22 cellular contexts compared by ENCODE assay signal in the genomic region with DNA sequence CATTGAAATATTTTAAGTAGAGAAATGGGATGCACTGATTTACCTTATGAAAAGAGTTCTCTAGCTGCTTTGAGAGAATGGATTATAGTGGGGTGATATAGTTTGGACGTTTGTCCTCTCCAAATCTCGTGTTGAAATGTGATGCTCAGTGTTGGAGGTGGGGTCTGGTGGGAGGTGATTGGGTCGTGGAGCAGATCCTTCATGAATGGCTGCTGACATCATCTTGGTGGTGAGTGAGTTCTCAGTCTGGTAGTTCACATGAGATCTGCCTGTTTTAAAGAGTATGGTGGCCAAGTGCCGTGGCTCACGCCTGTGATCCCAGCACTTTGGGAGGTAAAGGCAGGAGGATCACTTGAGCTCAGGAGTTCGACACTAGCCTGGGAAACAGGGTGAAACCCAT.
"Had no signal": no experiment of that assay in that cellular context is flagged by ENCODE, and none has a peak within 500 bp of the region (broad histone marks: within the 10 kb centered on the region; RNA-seq: fewer than 3 reads in every experiment).

No MANE protein-coding gene starts in this region.

- H3K4me1 Mint-ChIP-seq: activated CD4-positive, alpha-beta T cell treated with anti-CD3 and anti-CD28 coated beads, Interleukin-2, amount 10 ng/mL, durations not matched to agents 24 days and 14 days; activated naive CD4-positive, alpha-beta T cell treated with anti-CD3 and anti-CD28 coated beads, Interleukin-2, amount 10 ng/mL, durations not matched to agents 7 days and 5 days; activated naive CD8-positive, alpha-beta T cell treated with anti-CD3 and anti-CD28 coated beads, Interleukin-2, amount 10 ng/mL, durations not matched to agents 7 days and 5 days; memory B cell had no signal

- H3K27ac ChIP-seq: ascending aorta, brain microvascular endothelial cell, right atrium auricular region, spleen, upper lobe of left lung had no signal

- H3K27me3 ChIP-seq: ascending aorta, right atrium auricular region, upper lobe of left lung had no signal

- H3K36me3 Mint-ChIP-seq: activated naive CD4-positive, alpha-beta T cell treated with anti-CD3 and anti-CD28 coated beads, Interleukin-2, amount 10 ng/mL, durations not matched to agents 7 days and 5 days; memory B cell had no signal

- H3K9me3 Mint-ChIP-seq: activated naive CD8-positive, alpha-beta T cell treated with anti-CD3 and anti-CD28 coated beads, Interleukin-2, amount 10 ng/mL, durations not matched to agents 7 days and 5 days; activated T-cell treated with anti-CD3 and anti-CD28 coated beads, Interleukin-2, amount 50 U/mL, for 24 hours; neural crest cell had no signal

- H3K27ac Mint-ChIP-seq: activated CD4-positive, alpha-beta memory T cell treated with anti-CD3 and anti-CD28 coated beads for 36 hours; activated CD4-positive, alpha-beta T cell treated with anti-CD3 and anti-CD28 coated beads, Interleukin-2, amount 10 ng/mL, durations not matched to agents 24 days and 14 days; activated naive CD4-positive, alpha-beta T cell treated with anti-CD3 and anti-CD28 coated beads, Interleukin-2, amount 10 ng/mL, durations not matched to agents 7 days and 5 days; activated naive CD8-positive, alpha-beta T cell treated with anti-CD3 and anti-CD28 coated beads, Interleukin-2, amount 10 ng/mL, durations not matched to agents 7 days and 5 days; activated T-cell treated with anti-CD3 and anti-CD28 coated beads, Interleukin-2, amount 50 U/mL, for 24 hours; memory B cell; naive thymus-derived CD4-positive, alpha-beta T cell had no signal

- H3K4me1 ChIP-seq: ascending aorta had no signal

- H3K9me3 ChIP-seq: ascending aorta, right atrium auricular region, upper lobe of left lung had no signal

- DNase-seq: activated CD4-positive, alpha-beta memory T cell treated with anti-CD3 and anti-CD28 coated beads for 36 hours; activated CD4-positive, alpha-beta T cell treated with anti-CD3 and anti-CD28 coated beads, Interleukin-2, amount 10 ng/mL, durations not matched to agents 24 days and 14 days; activated CD8-positive, alpha-beta memory T cell treated with anti-CD3 and anti-CD28 coated beads, Interleukin-2, amount 50 U/mL, for 48 hours; activated gamma-delta T cell; activated naive CD4-positive, alpha-beta T cell treated with anti-CD3 and anti-CD28 coated beads, Interleukin-2, amount 10 ng/mL, durations not matched to agents 7 days and 5 days; activated naive CD8-positive, alpha-beta T cell treated with anti-CD3 and anti-CD28 coated beads, Interleukin-2, amount 10 ng/mL, durations not matched to agents 7 days and 5 days; activated T-cell treated with anti-CD3 and anti-CD28 coated beads, Interleukin-2, amount 50 U/mL, for 24 hours; brain microvascular endothelial cell; central memory CD4-positive, alpha-beta T cell; kidney; left colon; midbrain; naive thymus-derived CD4-positive, alpha-beta T cell; occipital lobe; stimulated activated CD4-positive, alpha-beta T cell treated with anti-CD3 and anti-CD28 coated beads, Interleukin-4, amount 100 ng/mL, for 1 hour; stimulated activated naive CD8-positive, alpha-beta T cell treated with anti-CD3 and anti-CD28 coated beads, Interleukin-15, Interleukin-2, amounts not matched to agents 100 U/mL and 50 U/mL, for 24 hours; upper lobe of left lung had no signal

- H3K4me3 Mint-ChIP-seq: activated CD4-positive, alpha-beta memory T cell treated with anti-CD3 and anti-CD28 coated beads for 36 hours; activated CD4-positive, alpha-beta T cell treated with anti-CD3 and anti-CD28 coated beads, Interleukin-2, amount 10 ng/mL, durations not matched to agents 24 days and 14 days; activated naive CD4-positive, alpha-beta T cell treated with anti-CD3 and anti-CD28 coated beads, Interleukin-2, amount 10 ng/mL, durations not matched to agents 7 days and 5 days; activated naive CD8-positive, alpha-beta T cell treated with anti-CD3 and anti-CD28 coated beads, Interleukin-2, amount 10 ng/mL, durations not matched to agents 7 days and 5 days; activated T-cell treated with anti-CD3 and anti-CD28 coated beads, Interleukin-2, amount 50 U/mL, for 24 hours; memory B cell; naive thymus-derived CD4-positive, alpha-beta T cell; neural crest cell had no signal

- H3K36me3 ChIP-seq: ascending aorta, brain microvascular endothelial cell, right atrium auricular region, spleen, upper lobe of left lung had no signal

- H3K4me3 ChIP-seq: ascending aorta, right atrium auricular region, spleen, upper lobe of left lung had no signal
